Comparison of ENCODE assay signal across 2 cellular contexts in the genomic region with DNA sequence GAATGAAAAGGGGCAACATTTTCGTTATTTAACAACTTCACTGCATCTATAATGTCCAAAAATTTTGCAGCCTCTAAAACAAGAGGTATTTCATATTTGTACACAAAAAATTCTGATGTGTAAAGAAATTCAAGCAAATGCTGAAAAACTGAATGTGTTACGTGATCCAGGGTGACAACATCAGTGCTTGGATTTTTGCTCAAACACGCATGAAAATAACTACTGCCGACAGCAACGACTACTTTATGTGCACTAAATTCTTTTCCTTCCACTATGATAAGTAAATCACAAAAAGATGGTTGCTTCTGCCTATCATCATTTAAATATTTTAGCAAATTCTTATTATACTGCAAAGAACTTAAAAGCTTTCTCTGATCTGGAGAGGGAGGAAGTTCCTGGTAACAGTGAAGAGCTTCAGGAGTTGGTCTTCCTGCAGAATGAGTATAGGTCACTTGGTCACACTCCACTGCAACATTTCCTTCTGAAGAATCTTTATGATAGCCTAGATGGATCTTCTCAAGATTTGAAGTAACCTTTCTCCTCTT.
A peak's percentile ranks its signal among the peaks of the same experiment; 100 is the strongest.
TF ChIP-seq lines count a peak whose summit lies in the region.

No MANE protein-coding gene starts in this region.

TF ChIP-seq in GM23338, 12 proteins besides CTCF, POLR2A, EP300 and RAD21 (continues in another document):
- TF ChIP-seq ZNF114 (CRISPR knock-in tag; IDR thresholded peaks at IDR 0.05) (no peak), CREB1 (CRISPR knock-in tag; IDR thresholded peaks at IDR 0.05; ENCODE audit: low read depth) (no peak), JUNB (IDR thresholded peaks at IDR 0.05; ENCODE audit: unreplicated experiment) (no peak), ZNF331 (CRISPR knock-in tag; IDR thresholded peaks at IDR 0.05; ENCODE audit: low read depth) (no peak), NANOG (IDR thresholded peaks at IDR 0.05; ENCODE audit: borderline replicate concordance) (no peak), STAT1 (IDR thresholded peaks at IDR 0.05; ENCODE audit: unreplicated experiment) (no peak), EZH2phosphoT487 (IDR thresholded peaks at IDR 0.05; ENCODE audit: unreplicated experiment) (no peak), EZH2 (IDR thresholded peaks at IDR 0.05; ENCODE audit: low read depth, unreplicated experiment) (no peak)
- TF ChIP-seq, protein P1, sequence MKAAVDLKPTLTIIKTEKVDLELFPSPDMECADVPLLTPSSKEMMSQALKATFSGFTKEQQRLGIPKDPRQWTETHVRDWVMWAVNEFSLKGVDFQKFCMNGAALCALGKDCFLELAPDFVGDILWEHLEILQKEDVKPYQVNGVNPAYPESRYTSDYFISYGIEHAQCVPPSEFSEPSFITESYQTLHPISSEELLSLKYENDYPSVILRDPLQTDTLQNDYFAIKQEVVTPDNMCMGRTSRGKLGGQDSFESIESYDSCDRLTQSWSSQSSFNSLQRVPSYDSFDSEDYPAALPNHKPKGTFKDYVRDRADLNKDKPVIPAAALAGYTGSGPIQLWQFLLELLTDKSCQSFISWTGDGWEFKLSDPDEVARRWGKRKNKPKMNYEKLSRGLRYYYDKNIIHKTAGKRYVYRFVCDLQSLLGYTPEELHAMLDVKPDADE (IDR thresholded peaks at IDR 0.05), result no peak
- TF ChIP-seq, protein P2, sequence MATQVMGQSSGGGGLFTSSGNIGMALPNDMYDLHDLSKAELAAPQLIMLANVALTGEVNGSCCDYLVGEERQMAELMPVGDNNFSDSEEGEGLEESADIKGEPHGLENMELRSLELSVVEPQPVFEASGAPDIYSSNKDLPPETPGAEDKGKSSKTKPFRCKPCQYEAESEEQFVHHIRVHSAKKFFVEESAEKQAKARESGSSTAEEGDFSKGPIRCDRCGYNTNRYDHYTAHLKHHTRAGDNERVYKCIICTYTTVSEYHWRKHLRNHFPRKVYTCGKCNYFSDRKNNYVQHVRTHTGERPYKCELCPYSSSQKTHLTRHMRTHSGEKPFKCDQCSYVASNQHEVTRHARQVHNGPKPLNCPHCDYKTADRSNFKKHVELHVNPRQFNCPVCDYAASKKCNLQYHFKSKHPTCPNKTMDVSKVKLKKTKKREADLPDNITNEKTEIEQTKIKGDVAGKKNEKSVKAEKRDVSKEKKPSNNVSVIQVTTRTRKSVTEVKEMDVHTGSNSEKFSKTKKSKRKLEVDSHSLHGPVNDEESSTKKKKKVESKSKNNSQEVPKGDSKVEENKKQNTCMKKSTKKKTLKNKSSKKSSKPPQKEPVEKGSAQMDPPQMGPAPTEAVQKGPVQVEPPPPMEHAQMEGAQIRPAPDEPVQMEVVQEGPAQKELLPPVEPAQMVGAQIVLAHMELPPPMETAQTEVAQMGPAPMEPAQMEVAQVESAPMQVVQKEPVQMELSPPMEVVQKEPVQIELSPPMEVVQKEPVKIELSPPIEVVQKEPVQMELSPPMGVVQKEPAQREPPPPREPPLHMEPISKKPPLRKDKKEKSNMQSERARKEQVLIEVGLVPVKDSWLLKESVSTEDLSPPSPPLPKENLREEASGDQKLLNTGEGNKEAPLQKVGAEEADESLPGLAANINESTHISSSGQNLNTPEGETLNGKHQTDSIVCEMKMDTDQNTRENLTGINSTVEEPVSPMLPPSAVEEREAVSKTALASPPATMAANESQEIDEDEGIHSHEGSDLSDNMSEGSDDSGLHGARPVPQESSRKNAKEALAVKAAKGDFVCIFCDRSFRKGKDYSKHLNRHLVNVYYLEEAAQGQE (IDR thresholded peaks at IDR 0.05; ENCODE audit: unreplicated experiment), result no peak

TF ChIP-seq in HepG2, 621 proteins besides CTCF, POLR2A, EP300 and RAD21:
- TF ChIP-seq, protein P3, sequence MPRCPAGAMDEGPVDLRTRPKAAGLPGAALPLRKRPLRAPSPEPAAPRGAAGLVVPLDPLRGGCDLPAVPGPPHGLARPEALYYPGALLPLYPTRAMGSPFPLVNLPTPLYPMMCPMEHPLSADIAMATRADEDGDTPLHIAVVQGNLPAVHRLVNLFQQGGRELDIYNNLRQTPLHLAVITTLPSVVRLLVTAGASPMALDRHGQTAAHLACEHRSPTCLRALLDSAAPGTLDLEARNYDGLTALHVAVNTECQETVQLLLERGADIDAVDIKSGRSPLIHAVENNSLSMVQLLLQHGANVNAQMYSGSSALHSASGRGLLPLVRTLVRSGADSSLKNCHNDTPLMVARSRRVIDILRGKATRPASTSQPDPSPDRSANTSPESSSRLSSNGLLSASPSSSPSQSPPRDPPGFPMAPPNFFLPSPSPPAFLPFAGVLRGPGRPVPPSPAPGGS (CRISPR knock-in tag; IDR thresholded peaks at IDR 0.05), result no peak
- TF ChIP-seq KLF16 (CRISPR knock-in tag; IDR thresholded peaks at IDR 0.05), result peak in 1 of 2 experiments; percentile 5; a peak in 1 of 4 replicates
